1 cellular context compared by ENCODE assay signal in genomic region chr5:14664270-14665109, GRCh38.
TF ChIP-seq lines count a peak whose summit lies in the region.

OTULIN (plus strand) TSS chr5:14664718; CDS start chr5:14664826, 108 bp downstream.

TF ChIP-seq in HepG2, 621 proteins besides CTCF, POLR2A, EP300 and RAD21 (continued from another document):
- TF ChIP-seq YEATS2 (CRISPR knock-in tag; IDR thresholded peaks at IDR 0.05; ENCODE audit: borderline replicate concordance) (peak; percentile 75), ZNF746 (CRISPR knock-in tag; IDR thresholded peaks at IDR 0.05) (peak; percentile 55; the same call in 1 of the 2 replicates), HOXA5 (CRISPR knock-in tag; IDR thresholded peaks at IDR 0.05) (peak; percentile 81), MEIS2 (CRISPR knock-in tag; IDR thresholded peaks at IDR 0.05) (peak; percentile 86)
